In genomic region chr10:87545783-87546182, GRCh38 we compare ENCODE assay signal across 21 cellular contexts. TPM values are rescaled to one million over a fixed set of nuclear protein-coding genes. Genes with fewer than 3 reads are reported as not detected.
DNase-seq lines count a peak whose midpoint lies in the region; ATAC-seq and TF ChIP-seq lines count a peak whose summit lies in the region.
"Had no signal": no experiment of that assay in that cellular context is flagged by ENCODE, and none has a peak within 500 bp of the region (broad histone marks: within the 10 kb centered on the region; RNA-seq: fewer than 3 reads in every experiment).

No MANE protein-coding gene starts in this region.

- peak overlapping the region; percentile 19 for H3K27ac ChIP-seq in KOPT-K1 (ENCODE audit: low read depth, low read length, poor library complexity, severe bottlenecking)
- H3K27ac ChIP-seq in coronary artery = peak overlapping the region; percentile 2 to 72
- peak overlapping the region; percentile 43 to 62 (median 56) for H3K27ac ChIP-seq in upper lobe of left lung
- H3K27ac ChIP-seq: PC-9, psoas muscle had no signal

- no peaks in the 10 kb centered on the region for H3K27me3 ChIP-seq in upper lobe of left lung

- H3K9me3 ChIP-seq in KOPT-K1 (ENCODE audit: insufficient read depth, low read length, poor library complexity, severe bottlenecking) (peaks cover 26% of the 10 kb centered on the region), upper lobe of left lung (peaks cover 0 to 10% (median 4%) of the 10 kb centered on the region in 4 donors)
- H3K9me3 ChIP-seq: psoas muscle had no signal

- peaks cover 6% of the 10 kb centered on the region for H3K9me3 Mint-ChIP-seq in memory B cell

- no peak for DNase-seq in coronary artery (ENCODE audit: low spot score)
- no peak for DNase-seq in memory B cell (ENCODE audit: low spot score in 2 of 2)
- no peak for DNase-seq in upper lobe of left lung
- DNase-seq in retina = no peak
- no peak for DNase-seq in islet precursor cell
- no peak for DNase-seq in NCI-H2196 treated with DMSO at 0.1 percent for 48 hours (lab: John Stamatoyannopoulos, UW; ENCODE audit: unreplicated experiment)
- no peak for DNase-seq in NOMO-1 treated with DMSO at 0.1 percent for 48 hours (lab: John Stamatoyannopoulos, UW; ENCODE audit: unreplicated experiment)
- DNase-seq: activated CD8-positive, alpha-beta memory T cell treated with anti-CD3 and anti-CD28 coated beads for 24 hours; activated effector memory CD4-positive, alpha-beta T cell treated with anti-CD3 and anti-CD28 coated beads, Interleukin-2, amount 50 U/mL, for 16 hours; cerebellar nuclear complex; head of caudate nucleus; KG1; kidney glomerular epithelial cell; mammary epithelial cell; NCI-H146; PC-9; psoas muscle; Right ventricle myocardium superior; stimulated activated naive CD4-positive, alpha-beta T cell had no signal

- H3K4me3 Mint-ChIP-seq in memory B cell = no peak overlapping the region
- H3K4me3 Mint-ChIP-seq: activated CD4-positive, alpha-beta T cell treated with anti-CD3 and anti-CD28 coated beads for 36 hours had no signal

- ATAC-seq in memory B cell (ENCODE audit: low read depth) = no peak
- peak in 1 of 2 donors; percentile 41 for ATAC-seq in upper lobe of left lung (ENCODE audit: low FRiP score in 2 of 2)
- ATAC-seq: activated CD4-positive, alpha-beta T cell treated with anti-CD3 and anti-CD28 coated beads for 36 hours; psoas muscle had no signal

- H3K36me3 ChIP-seq in KOPT-K1 (ENCODE audit: insufficient read depth, low read length) = peaks cover 32% of the 10 kb centered on the region
- peaks cover 0 to 12% (median 0%) of the 10 kb centered on the region in 4 donors for H3K36me3 ChIP-seq in upper lobe of left lung

- no peak for TF ChIP-seq POLR2A in upper lobe of left lung (IDR thresholded peaks at IDR 0.05)

- peak overlapping the region; percentile 45 for H3K27ac Mint-ChIP-seq in memory B cell
- H3K27ac Mint-ChIP-seq: activated CD4-positive, alpha-beta T cell treated with anti-CD3 and anti-CD28 coated beads for 36 hours had no signal

- 63 to 70% methylated on average over 5 of the region's 5 CpGs for WGBS in upper lobe of left lung, 2 donors

- no peak overlapping the region for H3K4me3 ChIP-seq in coronary artery
- no peak overlapping the region for H3K4me3 ChIP-seq in upper lobe of left lung
- H3K4me3 ChIP-seq: PC-9, psoas muscle had no signal

- H3K27me3 Mint-ChIP-seq in memory B cell = no peaks in the 10 kb centered on the region
- H3K27me3 Mint-ChIP-seq: activated CD4-positive, alpha-beta T cell treated with anti-CD3 and anti-CD28 coated beads for 36 hours had no signal

- peaks cover 13 to 38% (median 25%) of the 10 kb centered on the region in 4 donors for H3K4me1 ChIP-seq in upper lobe of left lung
- H3K4me1 ChIP-seq: psoas muscle had no signal

- peaks cover 28% of the 10 kb centered on the region for H3K36me3 Mint-ChIP-seq in memory B cell

- TF ChIP-seq EP300 in upper lobe of left lung (IDR thresholded peaks at IDR 0.05) = no peak

- no peak for TF ChIP-seq CTCF in coronary artery (IDR thresholded peaks at IDR 0.05)
- no peak for TF ChIP-seq CTCF in upper lobe of left lung (IDR thresholded peaks at IDR 0.05)

- peaks cover 6% of the 10 kb centered on the region for H3K4me1 Mint-ChIP-seq in memory B cell

RNA-seq across cellular contexts. Expression of gene MINPP1, which starts 41.1 kb away (rescaled TPM):
- total RNA-seq in upper lobe of left lung = 10 to 100 TPM in 4 of 6 donors, 1 to 10 TPM in 2; 8.0 to 22.2 (median 15.4) TPM
